ENCODE assay signal across 20 cellular contexts in genomic region chr12:53963005-53963404, GRCh38. TPM values are rescaled to one million over a fixed set of nuclear protein-coding genes. Genes with fewer than 3 reads are reported as not detected.
DNase-seq lines count a peak whose midpoint lies in the region; ATAC-seq and TF ChIP-seq lines count a peak whose summit lies in the region.
"Had no signal": no experiment of that assay in that cellular context is flagged by ENCODE, and none has a peak within 500 bp of the region (broad histone marks: within the 10 kb centered on the region; RNA-seq: fewer than 3 reads in every experiment).

No MANE protein-coding gene starts in this region.

- no peaks in the 10 kb centered on the region for H3K9me3 ChIP-seq in gastrocnemius medialis

- peaks cover 90 to 95% (median 93%) of the 10 kb centered on the region in 3 donors for H3K27me3 ChIP-seq in gastrocnemius medialis

- intact Hi-C loops in gastrocnemius medialis (cut with DNase I; ENCODE audit: low total_unique reads), result no loop called here

- in situ Hi-C loops in gastrocnemius medialis (cut with MboI; ENCODE audit: low sequenced_read_pairs in 4 of 4), result no loop called here

- TF ChIP-seq CTCF in VCaP (conservative IDR thresholded peaks at IDR 0.05) (no peak), gastrocnemius medialis (IDR thresholded peaks at IDR 0.05 in 4 of 5, conservative IDR thresholded peaks at IDR 0.05 in 1 of 5) (no peak)

- H3K27ac ChIP-seq in VCaP, result peak overlapping the region; percentile 48
- peak overlapping the region in 3 of 4 donors; percentile 71 to 74 (median 71) for H3K27ac ChIP-seq in gastrocnemius medialis
- H3K27ac ChIP-seq: BLaER1, GM23248 had no signal

- no peak for ATAC-seq in gastrocnemius medialis
- ATAC-seq: HCT116 had no signal

- H3K4me3 ChIP-seq in gastrocnemius medialis, result no peak overlapping the region
- H3K4me3 ChIP-seq: BLaER1, GM23248 had no signal

- no peaks in the 10 kb centered on the region for H3K9me3 Mint-ChIP-seq in T-helper 1 cell treated with Interleukin-12 subunit alpha and Interleukin-12 subunit beta and Interleukin-4 antibody, amounts not matched to agents 30 μg/mL and 1 μg/mL, for 36 hours

- H3K36me3 ChIP-seq in gastrocnemius medialis, result no peaks in the 10 kb centered on the region
- H3K36me3 ChIP-seq: BLaER1 had no signal

- TF ChIP-seq POLR2A in gastrocnemius medialis (IDR thresholded peaks at IDR 0.05), result no peak

- peaks cover 21% of the 10 kb centered on the region for H3K4me1 Mint-ChIP-seq in T-helper 1 cell treated with Interleukin-12 subunit alpha and Interleukin-12 subunit beta and Interleukin-4 antibody, amounts not matched to agents 30 μg/mL and 1 μg/mL, for 36 hours (ENCODE audit: low read depth)

- no peak overlapping the region for H3K4me3 Mint-ChIP-seq in T-helper 1 cell treated with Interleukin-12 subunit alpha and Interleukin-12 subunit beta and Interleukin-4 antibody, amounts not matched to agents 30 μg/mL and 1 μg/mL, for 36 hours

- H3K4me1 ChIP-seq in gastrocnemius medialis, result peaks cover 0 to 5% of the 10 kb centered on the region in 2 donors
- H3K4me1 ChIP-seq: BLaER1 had no signal

- peaks cover 8% of the 10 kb centered on the region for H3K36me3 Mint-ChIP-seq in T-helper 1 cell treated with Interleukin-12 subunit alpha and Interleukin-12 subunit beta and Interleukin-4 antibody, amounts not matched to agents 30 μg/mL and 1 μg/mL, for 36 hours (ENCODE audit: low read depth)
- H3K36me3 Mint-ChIP-seq: CD4-positive, alpha-beta memory T cell had no signal

- peaks cover 92% of the 10 kb centered on the region for H3K27me3 Mint-ChIP-seq in T-helper 1 cell treated with Interleukin-12 subunit alpha and Interleukin-12 subunit beta and Interleukin-4 antibody, amounts not matched to agents 30 μg/mL and 1 μg/mL, for 36 hours (ENCODE audit: low read depth)

- peak overlapping the region; percentile 41 for H3K27ac Mint-ChIP-seq in T-helper 1 cell treated with Interleukin-12 subunit alpha and Interleukin-12 subunit beta and Interleukin-4 antibody, amounts not matched to agents 30 μg/mL and 1 μg/mL, for 36 hours

- DNase-seq in T-helper 1 cell, result no peak
- DNase-seq in gastrocnemius medialis, result no peak
- DNase-seq in SW480 (ENCODE audit: low spot score), result no peak
- DNase-seq in activated effector memory CD4-positive, alpha-beta T cell treated with Interleukin-2 at 50 U/mL for 16 hours, result no peak
- no peak for DNase-seq in islet precursor cell
- DNase-seq: CD4-positive, alpha-beta memory T cell; DMS153; GM23248; NCI-H1105; NCI-H1694; NCI-H2081 treated with DMSO at 0.1 percent for 48 hours; NCI-H748 treated with DMSO at 0.1 percent for 48 hours; Right ventricle myocardium superior had no signal

RNA-seq across cellular contexts. Expression of gene HOXC12, which starts 8.3 kb away (rescaled TPM):
- not detected for total RNA-seq in gastrocnemius medialis
- total RNA-seq: A172; CD4-positive, alpha-beta memory T cell; GM23248; NCI-H460; OCI-LY7; Right ventricle myocardium superior had no signal

RNA-seq across cellular contexts. Expression of gene HOXC11, which starts 9.9 kb away (rescaled TPM):
- total RNA-seq in gastrocnemius medialis, result 1 to 10 TPM in 1 of 4 donors, under 1 TPM in 3; 0.24 to 1.1 (median 0.44) TPM
- total RNA-seq: CD4-positive, alpha-beta memory T cell; GM23248; Right ventricle myocardium superior had no signal

RNA-seq across cellular contexts. Expression of gene HOTAIR, which starts 11.7 kb away (rescaled TPM):
- under 1 TPM in 3 of 4 donors, not detected in 1; 0.35 to 0.83 (median 0.56) TPM for total RNA-seq in gastrocnemius medialis
- total RNA-seq: CD4-positive, alpha-beta memory T cell; GM23248; Right ventricle myocardium superior had no signal

RNA-seq across cellular contexts. Expression of gene HOXC10, which starts 21.9 kb away (rescaled TPM):
- total RNA-seq in gastrocnemius medialis, result 10 to 100 TPM; 23.9 to 48.3 (median 40.3) TPM
- total RNA-seq: CD4-positive, alpha-beta memory T cell; GM23248; Right ventricle myocardium superior had no signal

RNA-seq across cellular contexts. Expression of gene HOXC13, which starts 24.4 kb away (rescaled TPM):
- total RNA-seq in gastrocnemius medialis, result under 1 TPM in 2 of 4 donors, not detected in 2; 0.10 to 0.33 TPM
- total RNA-seq: CD4-positive, alpha-beta memory T cell; GM23248; Right ventricle myocardium superior had no signal
